Comparison of ENCODE assay signal across 17 cellular contexts in genomic region chr5:178434016-178434761, GRCh38.
A peak's percentile ranks its signal among the peaks of the same experiment; 100 is the strongest.
DNase-seq lines count a peak whose midpoint lies in the region; ATAC-seq and TF ChIP-seq lines count a peak whose summit lies in the region.
"Had no signal": no experiment of that assay in that cellular context is flagged by ENCODE, and none has a peak within 500 bp of the region (broad histone marks: within the 10 kb centered on the region; RNA-seq: fewer than 3 reads in every experiment).

No MANE protein-coding gene starts in this region.

- ATAC-seq in gastroesophageal sphincter (no peak), GM18511 (IDR thresholded peaks at IDR 0.05; ENCODE audit: unreplicated experiment) (no peak)
- ATAC-seq: A549, GM12878 had no signal

- H3K4me1 ChIP-seq in mammary epithelial cell (ENCODE audit: insufficient read depth, low read length) (no peaks in the 10 kb centered on the region), neural progenitor cell (peaks cover 11% of the 10 kb centered on the region), vagina (peaks cover 7% of the 10 kb centered on the region), gastroesophageal sphincter (peaks cover 0 to 15% (median 0%) of the 10 kb centered on the region in 3 donors), ascending aorta (no peaks in the 10 kb centered on the region)
- H3K4me1 ChIP-seq: A549 had no signal

- dilution Hi-C loops in mammary epithelial cell (cut with HindIII; ENCODE audit: low sequenced_read_pairs) = no loop called here

- H4K20me1 ChIP-seq in mammary epithelial cell (ENCODE audit: insufficient read depth, low read length) (no peaks in the 10 kb centered on the region), neural progenitor cell (ENCODE audit: low read depth) (no peaks in the 10 kb centered on the region)

- H3K36me3 ChIP-seq in mammary epithelial cell (ENCODE audit: insufficient read depth, low read length) (no peaks in the 10 kb centered on the region), neural progenitor cell (no peaks in the 10 kb centered on the region), vagina (no peaks in the 10 kb centered on the region), gastroesophageal sphincter (no peaks in the 10 kb centered on the region), ascending aorta (no peaks in the 10 kb centered on the region)

- in situ Hi-C loops in mammary epithelial cell (cut with MboI; ENCODE audit: low sequenced_read_pairs in 2 of 2) = no loop called here

- CTCF ChIA-PET in MCF 10A (lab: Yijun Ruan, JAX) = no interaction called here
- CTCF ChIA-PET in mammary epithelial cell (lab: Charles Lee; ENCODE audit: low non-redundant PET) = no interaction called here

- TF ChIP-seq EP300 in gastroesophageal sphincter (IDR thresholded peaks at IDR 0.05) = no peak

- no peak for DNase-seq in MCF 10A (ENCODE audit: unreplicated experiment)
- DNase-seq in mammary epithelial cell = no peak
- peak; percentile 40 for DNase-seq in activated CD8-positive, alpha-beta memory T cell treated with anti-CD3 and anti-CD28 coated beads, Interleukin-2, amount 50 U/mL, for 48 hours
- no peak for DNase-seq in neural progenitor cell (ENCODE audit: low spot score)
- peak; percentile 47 to 79 for DNase-seq in vagina (ENCODE audit: extremely low spot score in 2 of 2)
- DNase-seq in ascending aorta (ENCODE audit: low spot score in 2 of 2) = no peak
- DNase-seq: CD4-positive, CD25-positive, alpha-beta regulatory T cell; DMS53; GM23248; NCI-H1417 treated with DMSO at 0.1 percent for 48 hours; NCI-H2029 treated with DMSO at 0.1 percent for 48 hours; NCI-H510A treated with DMSO at 0.1 percent for 48 hours had no signal

- POLR2A ChIA-PET in MCF 10A (lab: Yijun Ruan, JAX) = interaction anchor here (1.4 kb wide), 1 partner anchor 19 kb away, joined by 3 read pairs; no protein-coding TSS in a partner anchor

- H3K9me3 Mint-ChIP-seq in MCF 10A (ENCODE audit: unreplicated experiment) = peaks cover 13% of the 10 kb centered on the region
- H3K9me3 Mint-ChIP-seq in neural progenitor cell = peaks cover 8% of the 10 kb centered on the region

- H3K9ac ChIP-seq in mammary epithelial cell (ENCODE audit: insufficient read depth, low read length) (no peak overlapping the region), neural progenitor cell (no peak overlapping the region)
- H3K9ac ChIP-seq: GM23248 had no signal

- H2AFZ ChIP-seq in mammary epithelial cell (ENCODE audit: low read depth, low read length) (no peak overlapping the region), neural progenitor cell (replicated peaks) (no peak overlapping the region)
- H2AFZ ChIP-seq: GM23248 had no signal

- H3K4me3 Mint-ChIP-seq in MCF 10A (ENCODE audit: unreplicated experiment) (no peak overlapping the region), neural progenitor cell (no peak overlapping the region)
- H3K4me3 Mint-ChIP-seq: CD4-positive, CD25-positive, alpha-beta regulatory T cell; IgD-negative memory B cell had no signal

- H3K27ac ChIP-seq in mammary epithelial cell (ENCODE audit: insufficient read depth, low read depth, low read length) (no peak overlapping the region), neural progenitor cell (no peak overlapping the region), vagina (no peak overlapping the region), gastroesophageal sphincter (peak overlapping the region in 1 of 4 donors; percentile 23), ascending aorta (no peak overlapping the region)
- H3K27ac ChIP-seq: A549, GM23248 had no signal

- BruUV-seq in MCF 10A (replicated peaks; lab: Mats Ljungman, UMichigan) = no TSS peak
- BruUV-seq in mammary epithelial cell (replicated peaks; lab: Mats Ljungman, UMichigan) = no TSS peak

- intact Hi-C loops in MCF 10A (cut with micrococcal nuclease) (no loop called here), mammary epithelial cell (cut with micrococcal nuclease) (no loop called here), vagina (cut with DNase I) (no loop called here), ascending aorta (cut with DNase I) (no loop called here)

- TF ChIP-seq POLR2A in vagina (IDR thresholded peaks at IDR 0.05) (no peak), gastroesophageal sphincter (IDR thresholded peaks at IDR 0.05) (no peak)

- H3K27me3 Mint-ChIP-seq in MCF 10A (ENCODE audit: insufficient read depth, unreplicated experiment) = peaks cover 33% of the 10 kb centered on the region
- H3K27me3 Mint-ChIP-seq in neural progenitor cell (ENCODE audit: insufficient read depth, low read depth) = no peaks in the 10 kb centered on the region

- WGBS in mammary epithelial cell (ENCODE audit: low coverage, missing lambda C conversion rate) = 43% methylated on average over 11 of the region's 13 CpGs
- 90% methylated on average over 2 of the region's 13 CpGs; no CpG with 5 or more reads in 1 of the 2 donors for WGBS in gastroesophageal sphincter (ENCODE audit: low coverage in 1 of 2), 2 donors

- TF ChIP-seq CTCF in MCF 10A (IDR thresholded peaks at IDR 0.05; ENCODE audit: unreplicated experiment) = no peak
- no peak for TF ChIP-seq CTCF in mammary epithelial cell (conservative IDR thresholded peaks at IDR 0.05 in 1 of 2, IDR thresholded peaks at IDR 0.05 in 1 of 2; ENCODE audit: extremely low read depth in 1 of 2, insufficient read depth in 1 of 2, low read depth in 1 of 2, low read length in 2 of 2)
- no peak for TF ChIP-seq CTCF in neural progenitor cell (IDR thresholded peaks at IDR 0.05)
- no peak for TF ChIP-seq CTCF in vagina (IDR thresholded peaks at IDR 0.05)
- TF ChIP-seq CTCF in gastroesophageal sphincter (IDR thresholded peaks at IDR 0.05) = no peak
- TF ChIP-seq CTCF in ascending aorta (IDR thresholded peaks at IDR 0.05) = no peak

- H3K9me3 ChIP-seq in mammary epithelial cell (replicated peaks; ENCODE audit: insufficient read depth, low read length) = peaks cover 29% of the 10 kb centered on the region
- no peaks in the 10 kb centered on the region for H3K9me3 ChIP-seq in neural progenitor cell (ENCODE audit: low read depth)
- no peaks in the 10 kb centered on the region for H3K9me3 ChIP-seq in vagina
- H3K9me3 ChIP-seq in gastroesophageal sphincter = peaks cover 0 to 7% (median 0%) of the 10 kb centered on the region in 3 donors
- H3K9me3 ChIP-seq in ascending aorta = no peaks in the 10 kb centered on the region

- H3K36me3 Mint-ChIP-seq in MCF 10A (ENCODE audit: insufficient read depth, unreplicated experiment) = peaks cover 7% of the 10 kb centered on the region
- H3K36me3 Mint-ChIP-seq in neural progenitor cell = peaks cover 5% of the 10 kb centered on the region
- H3K36me3 Mint-ChIP-seq: CD4-positive, CD25-positive, alpha-beta regulatory T cell; IgD-negative memory B cell had no signal

- H3K4me2 ChIP-seq in mammary epithelial cell (ENCODE audit: insufficient read depth, low read depth, low read length) (no peak overlapping the region), neural progenitor cell (no peak overlapping the region)
- H3K4me2 ChIP-seq: A549 had no signal

- peak overlapping the region; percentile 7 for H3K27ac Mint-ChIP-seq in MCF 10A (ENCODE audit: low read depth, unreplicated experiment)
- H3K27ac Mint-ChIP-seq in neural progenitor cell = peak overlapping the region; percentile 88
- H3K27ac Mint-ChIP-seq: CD4-positive, CD25-positive, alpha-beta regulatory T cell; IgD-negative memory B cell had no signal

- H3K4me3 ChIP-seq in mammary epithelial cell (replicated peaks in 1 of 3; ENCODE audit: insufficient read depth in 1 of 3, low read depth in 2 of 3, low read length in 3 of 3) = no peak overlapping the region
- H3K4me3 ChIP-seq in neural progenitor cell = no peak overlapping the region
- H3K4me3 ChIP-seq in vagina = no peak overlapping the region
- no peak overlapping the region for H3K4me3 ChIP-seq in gastroesophageal sphincter
- H3K4me3 ChIP-seq in ascending aorta = no peak overlapping the region
- H3K4me3 ChIP-seq: A549, GM12878, GM23248 had no signal

- no peaks in the 10 kb centered on the region for H3F3A ChIP-seq in neural progenitor cell (ENCODE audit: low read depth)

- H3K4me1 Mint-ChIP-seq in MCF 10A (ENCODE audit: insufficient read depth, unreplicated experiment) (peaks cover 8% of the 10 kb centered on the region), neural progenitor cell (peaks cover 59% of the 10 kb centered on the region)
- H3K4me1 Mint-ChIP-seq: CD4-positive, CD25-positive, alpha-beta regulatory T cell; IgD-negative memory B cell had no signal

- H3K27me3 ChIP-seq in mammary epithelial cell (ENCODE audit: insufficient read depth, low read length) (no peaks in the 10 kb centered on the region), neural progenitor cell (no peaks in the 10 kb centered on the region), vagina (no peaks in the 10 kb centered on the region), gastroesophageal sphincter (no peaks in the 10 kb centered on the region), ascending aorta (no peaks in the 10 kb centered on the region)

- H3K79me2 ChIP-seq in mammary epithelial cell (ENCODE audit: insufficient read depth, low read length) (no peaks in the 10 kb centered on the region), neural progenitor cell (ENCODE audit: low read depth) (no peaks in the 10 kb centered on the region)

Comparison
In these comparisons a context has a peak if more than half of its experiments do, and no peak if none do; other contexts are left out.
1. DNase-seq: peak in activated CD8-positive, alpha-beta memory T cell treated with anti-CD3 and anti-CD28 coated beads, Interleukin-2, amount 50 U/mL, for 48 hours (single experiment) and vagina (2 of 2); none in MCF 10A (single experiment), mammary epithelial cell (single experiment), neural progenitor cell (single experiment) and ascending aorta (0 of 2).